Comparison of ENCODE assay signal across 8 cellular contexts in the genomic region with DNA sequence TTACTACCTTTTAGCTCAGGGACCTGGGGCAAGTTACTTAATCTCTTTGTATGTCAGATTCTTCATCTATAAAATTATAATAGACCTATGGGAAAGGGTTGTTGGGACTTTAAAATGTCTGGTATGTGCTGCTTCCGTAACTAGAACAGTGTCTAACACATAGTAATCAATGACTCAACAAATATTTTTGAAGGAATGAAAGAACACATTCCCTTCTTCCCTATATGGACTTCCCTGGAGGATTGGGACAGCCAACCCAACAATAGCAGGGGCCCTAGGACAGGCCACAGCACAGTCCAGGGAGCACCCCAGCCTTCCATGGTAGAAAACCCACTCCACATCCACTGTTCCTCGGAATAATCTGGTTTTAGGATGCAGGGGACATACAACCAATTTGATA. TPM values are rescaled to one million over a fixed set of nuclear protein-coding genes. Genes with fewer than 3 reads are reported as not detected.
DNase-seq lines count a peak whose midpoint lies in the region; ATAC-seq and TF ChIP-seq lines count a peak whose summit lies in the region.

No MANE protein-coding gene starts in this region.

- H3K9me3 Mint-ChIP-seq in GM23338 = no peaks in the 10 kb centered on the region
- no peaks in the 10 kb centered on the region for H3K9me3 Mint-ChIP-seq in natural killer cell

- no peaks in the 10 kb centered on the region for H3K79me2 ChIP-seq in GM23338 (replicated peaks; ENCODE audit: insufficient read depth)

- intact Hi-C loops in natural killer cell (cut with micrococcal nuclease) = no loop called here

- peaks cover 18% of the 10 kb centered on the region for H3K27me3 ChIP-seq in GM23338 (ENCODE audit: insufficient read depth)

- H3K4me3 Mint-ChIP-seq in GM23338 = no peak overlapping the region
- H3K4me3 Mint-ChIP-seq in natural killer cell = no peak overlapping the region

- H3K27ac ChIP-seq in GM23338 (ENCODE audit: low read depth) = no peak overlapping the region

- H4K20me1 ChIP-seq in GM23338 (replicated peaks; ENCODE audit: insufficient read depth) = no peaks in the 10 kb centered on the region

- H3K9me2 ChIP-seq in GM23338 (ENCODE audit: insufficient read depth) = no peaks in the 10 kb centered on the region

- peaks cover 12% of the 10 kb centered on the region for H3K27me3 Mint-ChIP-seq in GM23338 (ENCODE audit: insufficient read depth, low read depth, poor library complexity)
- no peaks in the 10 kb centered on the region for H3K27me3 Mint-ChIP-seq in natural killer cell (ENCODE audit: low read depth in 2 of 2)

- H3K36me3 Mint-ChIP-seq in GM23338 (ENCODE audit: low read depth) (no peaks in the 10 kb centered on the region), natural killer cell (no peaks in the 10 kb centered on the region)

- no peak overlapping the region; the same call in 1 of the 2 replicates for H2AFZ ChIP-seq in GM23338

- H3K4me1 Mint-ChIP-seq in GM23338 (peaks cover 35% of the 10 kb centered on the region), natural killer cell (peaks cover 5 to 20% of the 10 kb centered on the region in 2 donors)

- TF ChIP-seq CTCF in GM23338 (conservative IDR thresholded peaks at IDR 0.05; ENCODE audit: low read depth in 2 of 2) = no peak
- no peak for TF ChIP-seq CTCF in fibroblast of pulmonary artery (IDR thresholded peaks at IDR 0.05; ENCODE audit: low read length, missing control alignments)
- TF ChIP-seq CTCF in natural killer cell (IDR thresholded peaks at IDR 0.05) = no peak

- H3F3A ChIP-seq in GM23338 (replicated peaks; ENCODE audit: low read depth) = no peaks in the 10 kb centered on the region

- no peak for ATAC-seq in GM23338
- ATAC-seq in GM21619 (IDR thresholded peaks at IDR 0.05; ENCODE audit: unreplicated experiment) = no peak
- ATAC-seq in natural killer cell = no peak

- peaks cover 8% of the 10 kb centered on the region; the same call in 1 of the 2 replicates for H3K4me1 ChIP-seq in GM23338 (ENCODE audit: insufficient read depth)

- no peaks in the 10 kb centered on the region for H3K36me3 ChIP-seq in GM23338 (ENCODE audit: insufficient read depth)

- H3K27ac Mint-ChIP-seq in GM23338 = peak overlapping the region; percentile 66; the same call in 1 of the 2 replicates
- no peak overlapping the region for H3K27ac Mint-ChIP-seq in natural killer cell

- H3K4me3 ChIP-seq in GM23338 (no peak overlapping the region), fibroblast of pulmonary artery (replicated peaks; ENCODE audit: low read depth, low read length) (no peak overlapping the region), skeletal muscle cell (ENCODE audit: low read depth, low read length) (no peak overlapping the region)

- no peak overlapping the region for H3K4me2 ChIP-seq in GM23338

- DNase-seq in GM23338 (ENCODE audit: low spot score) = no peak
- DNase-seq in SW 1271 (lab: John Stamatoyannopoulos, UW) = peak; percentile 6 to 74
- peak; percentile 94 for DNase-seq in fibroblast of pulmonary artery (ENCODE audit: low read depth)
- peak; percentile 79 for DNase-seq in skeletal muscle cell (ENCODE audit: low read depth)
- no peak for DNase-seq in natural killer cell
- no peak for DNase-seq in NCI-H748 (lab: John Stamatoyannopoulos, UW; ENCODE audit: unreplicated experiment)
- no peak for DNase-seq in activated naive CD4-positive, alpha-beta T cell treated with Interleukin-2 at 50 U/mL for 16 hours

TF ChIP-seq in GM23338, 12 proteins besides CTCF, POLR2A, EP300 and RAD21 (continues in another document):
- TF ChIP-seq POLR2AphosphoS5 (IDR thresholded peaks at IDR 0.05; ENCODE audit: low read depth) (no peak), ZNF331 (CRISPR knock-in tag; IDR thresholded peaks at IDR 0.05; ENCODE audit: low read depth) (no peak), CREB1 (CRISPR knock-in tag; IDR thresholded peaks at IDR 0.05; ENCODE audit: low read depth) (no peak), EZH2phosphoT487 (IDR thresholded peaks at IDR 0.05; ENCODE audit: unreplicated experiment) (no peak), STAT1 (IDR thresholded peaks at IDR 0.05; ENCODE audit: unreplicated experiment) (no peak), JUNB (IDR thresholded peaks at IDR 0.05; ENCODE audit: unreplicated experiment) (no peak), NANOG (IDR thresholded peaks at IDR 0.05; ENCODE audit: borderline replicate concordance) (no peak)
- TF ChIP-seq, protein P1, sequence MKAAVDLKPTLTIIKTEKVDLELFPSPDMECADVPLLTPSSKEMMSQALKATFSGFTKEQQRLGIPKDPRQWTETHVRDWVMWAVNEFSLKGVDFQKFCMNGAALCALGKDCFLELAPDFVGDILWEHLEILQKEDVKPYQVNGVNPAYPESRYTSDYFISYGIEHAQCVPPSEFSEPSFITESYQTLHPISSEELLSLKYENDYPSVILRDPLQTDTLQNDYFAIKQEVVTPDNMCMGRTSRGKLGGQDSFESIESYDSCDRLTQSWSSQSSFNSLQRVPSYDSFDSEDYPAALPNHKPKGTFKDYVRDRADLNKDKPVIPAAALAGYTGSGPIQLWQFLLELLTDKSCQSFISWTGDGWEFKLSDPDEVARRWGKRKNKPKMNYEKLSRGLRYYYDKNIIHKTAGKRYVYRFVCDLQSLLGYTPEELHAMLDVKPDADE (IDR thresholded peaks at IDR 0.05) = no peak
- TF ChIP-seq, protein P2, sequence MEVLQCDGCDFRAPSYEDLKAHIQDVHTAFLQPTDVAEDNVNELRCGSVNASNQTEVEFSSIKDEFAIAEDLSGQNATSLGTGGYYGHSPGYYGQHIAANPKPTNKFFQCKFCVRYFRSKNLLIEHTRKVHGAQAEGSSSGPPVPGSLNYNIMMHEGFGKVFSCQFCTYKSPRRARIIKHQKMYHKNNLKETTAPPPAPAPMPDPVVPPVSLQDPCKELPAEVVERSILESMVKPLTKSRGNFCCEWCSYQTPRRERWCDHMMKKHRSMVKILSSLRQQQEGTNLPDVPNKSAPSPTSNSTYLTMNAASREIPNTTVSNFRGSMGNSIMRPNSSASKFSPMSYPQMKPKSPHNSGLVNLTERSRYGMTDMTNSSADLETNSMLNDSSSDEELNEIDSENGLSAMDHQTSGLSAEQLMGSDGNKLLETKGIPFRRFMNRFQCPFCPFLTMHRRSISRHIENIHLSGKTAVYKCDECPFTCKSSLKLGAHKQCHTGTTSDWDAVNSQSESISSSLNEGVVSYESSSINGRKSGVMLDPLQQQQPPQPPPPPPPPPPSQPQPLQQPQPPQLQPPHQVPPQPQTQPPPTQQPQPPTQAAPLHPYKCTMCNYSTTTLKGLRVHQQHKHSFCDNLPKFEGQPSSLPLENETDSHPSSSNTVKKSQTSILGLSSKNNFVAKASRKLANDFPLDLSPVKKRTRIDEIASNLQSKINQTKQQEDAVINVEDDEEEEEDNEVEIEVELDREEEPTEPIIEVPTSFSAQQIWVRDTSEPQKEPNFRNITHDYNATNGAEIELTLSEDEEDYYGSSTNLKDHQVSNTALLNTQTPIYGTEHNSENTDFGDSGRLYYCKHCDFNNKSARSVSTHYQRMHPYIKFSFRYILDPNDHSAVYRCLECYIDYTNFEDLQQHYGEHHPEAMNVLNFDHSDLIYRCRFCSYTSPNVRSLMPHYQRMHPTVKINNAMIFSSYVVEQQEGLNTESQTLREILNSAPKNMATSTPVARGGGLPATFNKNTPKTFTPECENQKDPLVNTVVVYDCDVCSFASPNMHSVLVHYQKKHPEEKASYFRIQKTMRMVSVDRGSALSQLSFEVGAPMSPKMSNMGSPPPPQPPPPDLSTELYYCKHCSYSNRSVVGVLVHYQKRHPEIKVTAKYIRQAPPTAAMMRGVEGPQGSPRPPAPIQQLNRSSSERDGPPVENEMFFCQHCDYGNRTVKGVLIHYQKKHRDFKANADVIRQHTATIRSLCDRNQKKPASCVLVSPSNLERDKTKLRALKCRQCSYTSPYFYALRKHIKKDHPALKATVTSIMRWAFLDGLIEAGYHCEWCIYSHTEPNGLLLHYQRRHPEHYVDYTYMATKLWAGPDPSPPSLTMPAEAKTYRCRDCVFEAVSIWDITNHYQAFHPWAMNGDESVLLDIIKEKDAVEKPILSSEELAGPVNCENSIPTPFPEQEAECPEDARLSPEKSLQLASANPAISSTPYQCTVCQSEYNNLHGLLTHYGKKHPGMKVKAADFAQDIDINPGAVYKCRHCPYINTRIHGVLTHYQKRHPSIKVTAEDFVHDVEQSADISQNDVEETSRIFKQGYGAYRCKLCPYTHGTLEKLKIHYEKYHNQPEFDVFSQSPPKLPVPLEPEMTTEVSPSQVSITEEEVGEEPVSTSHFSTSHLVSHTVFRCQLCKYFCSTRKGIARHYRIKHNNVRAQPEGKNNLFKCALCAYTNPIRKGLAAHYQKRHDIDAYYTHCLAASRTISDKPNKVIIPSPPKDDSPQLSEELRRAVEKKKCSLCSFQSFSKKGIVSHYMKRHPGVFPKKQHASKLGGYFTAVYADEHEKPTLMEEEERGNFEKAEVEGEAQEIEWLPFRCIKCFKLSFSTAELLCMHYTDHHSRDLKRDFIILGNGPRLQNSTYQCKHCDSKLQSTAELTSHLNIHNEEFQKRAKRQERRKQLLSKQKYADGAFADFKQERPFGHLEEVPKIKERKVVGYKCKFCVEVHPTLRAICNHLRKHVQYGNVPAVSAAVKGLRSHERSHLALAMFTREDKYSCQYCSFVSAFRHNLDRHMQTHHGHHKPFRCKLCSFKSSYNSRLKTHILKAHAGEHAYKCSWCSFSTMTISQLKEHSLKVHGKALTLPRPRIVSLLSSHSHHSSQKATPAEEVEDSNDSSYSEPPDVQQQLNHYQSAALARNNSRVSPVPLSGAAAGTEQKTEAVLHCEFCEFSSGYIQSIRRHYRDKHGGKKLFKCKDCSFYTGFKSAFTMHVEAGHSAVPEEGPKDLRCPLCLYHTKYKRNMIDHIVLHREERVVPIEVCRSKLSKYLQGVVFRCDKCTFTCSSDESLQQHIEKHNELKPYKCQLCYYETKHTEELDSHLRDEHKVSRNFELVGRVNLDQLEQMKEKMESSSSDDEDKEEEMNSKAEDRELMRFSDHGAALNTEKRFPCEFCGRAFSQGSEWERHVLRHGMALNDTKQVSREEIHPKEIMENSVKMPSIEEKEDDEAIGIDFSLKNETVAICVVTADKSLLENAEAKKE (CRISPR knock-in tag; IDR thresholded peaks at IDR 0.05) = no peak

RNA-seq across cellular contexts. Expression of a gene that starts 50.7 kb away (rescaled TPM):
- total RNA-seq in GM23338 (2014; rRNA removed; shearing (Covaris generic)) = 13.5 and 22.8 TPM in 2 replicates
- polyA plus RNA-seq in GM23338 (2016; fragmentation: Nextera tagmentation; extraction: Ambion mirVana) = 18.5 and 24.0 TPM in 2 replicates
- total RNA-seq in natural killer cell = 1 to 10 TPM in 2 of 3 donors, not detected in 1; 1.2 TPM

Comparison
In these comparisons a context has a peak if more than half of its experiments do, and no peak if none do; other contexts are left out.
1. DNase-seq: peak in SW 1271 (2 of 2), fibroblast of pulmonary artery (single experiment) and skeletal muscle cell (single experiment); none in GM23338 (single experiment), natural killer cell (single experiment), NCI-H748 (single experiment) and activated naive CD4-positive, alpha-beta T cell treated with Interleukin-2 at 50 U/mL for 16 hours (single experiment).